Comparison of ENCODE assay signal across 15 cellular contexts in genomic region chr7:102446387-102447156, GRCh38.
"Had no signal": no experiment of that assay in that cellular context is flagged by ENCODE, and none has a peak within 500 bp of the region (broad histone marks: within the 10 kb centered on the region; RNA-seq: fewer than 3 reads in every experiment).

No MANE protein-coding gene starts in this region.

- H3K4me1 Mint-ChIP-seq: activated naive CD8-positive, alpha-beta T cell treated with anti-CD3 and anti-CD28 coated beads, Interleukin-2, amount 10 ng/mL, durations not matched to agents 7 days and 5 days had no signal

- H3K9me3 Mint-ChIP-seq: activated naive CD8-positive, alpha-beta T cell treated with anti-CD3 and anti-CD28 coated beads, Interleukin-2, amount 10 ng/mL, durations not matched to agents 7 days and 5 days; activated T-cell treated with anti-CD3 and anti-CD28 coated beads, Interleukin-2, amount 50 U/mL, for 24 hours; immature natural killer cell; naive thymus-derived CD8-positive, alpha-beta T cell had no signal

- H3K4me3 Mint-ChIP-seq: activated naive CD8-positive, alpha-beta T cell treated with anti-CD3 and anti-CD28 coated beads, Interleukin-2, amount 10 ng/mL, durations not matched to agents 7 days and 5 days; activated T-cell treated with anti-CD3 and anti-CD28 coated beads, Interleukin-2, amount 50 U/mL, for 24 hours; immature natural killer cell; naive thymus-derived CD8-positive, alpha-beta T cell had no signal

- DNase-seq: activated CD4-positive, alpha-beta T cell treated with anti-CD3 and anti-CD28 coated beads, Interleukin-2, amount 50 U/mL, for 4 hours; activated CD4-positive, CD25-positive, alpha-beta regulatory T cell treated with anti-CD3 and anti-CD28 coated beads, Interleukin-2, amount 50 U/mL, for 72 hours; activated naive CD8-positive, alpha-beta T cell treated with anti-CD3 and anti-CD28 coated beads, Interleukin-2, amount 10 ng/mL, durations not matched to agents 7 days and 5 days; activated T-cell treated with anti-CD3 and anti-CD28 coated beads, Interleukin-2, amount 50 U/mL, for 24 hours; colonic mucosa; foreskin keratinocyte; immature natural killer cell; left colon; naive thymus-derived CD8-positive, alpha-beta T cell; psoas muscle; right lobe of liver; stimulated activated CD4-positive, alpha-beta T cell treated with anti-CD3 and anti-CD28 coated beads, Interleukin-1b, Interleukin-23, amount 100 ng/mL, for 48 hours; stimulated activated naive CD4-positive, alpha-beta T cell treated with Interleukin-2 at 50 U/mL for 16 hours; T-helper 2 cell had no signal

- H3K27me3 Mint-ChIP-seq: activated naive CD8-positive, alpha-beta T cell treated with anti-CD3 and anti-CD28 coated beads, Interleukin-2, amount 10 ng/mL, durations not matched to agents 7 days and 5 days; activated T-cell treated with anti-CD3 and anti-CD28 coated beads, Interleukin-2, amount 50 U/mL, for 24 hours; naive thymus-derived CD8-positive, alpha-beta T cell had no signal

- H3K27me3 ChIP-seq: colonic mucosa, foreskin keratinocyte, right lobe of liver had no signal

- H3K27ac ChIP-seq: colonic mucosa, foreskin keratinocyte, psoas muscle, right lobe of liver had no signal

- H3K9me3 ChIP-seq: colonic mucosa, psoas muscle, right lobe of liver had no signal

- ATAC-seq: foreskin keratinocyte; left colon; naive thymus-derived CD8-positive, alpha-beta T cell; psoas muscle had no signal

- H3K4me3 ChIP-seq: colonic mucosa, psoas muscle, right lobe of liver had no signal

- H3K36me3 ChIP-seq: colonic mucosa had no signal

- FAIRE-seq: endothelial cell of umbilical vein had no signal

- H3K4me1 ChIP-seq: colonic mucosa, foreskin keratinocyte, psoas muscle, right lobe of liver had no signal
